Comparison of ENCODE assay signal across 8 cellular contexts in genomic region chr1:31936278-31936965, GRCh38. TPM values are rescaled to one million over a fixed set of nuclear protein-coding genes. Genes with fewer than 3 reads are reported as not detected.
DNase-seq lines count a peak whose midpoint lies in the region; ATAC-seq lines count a peak whose summit lies in the region.

No MANE protein-coding gene starts in this region.

- H3K9me3 Mint-ChIP-seq in activated naive CD4-positive, alpha-beta T cell treated with anti-CD3 and anti-CD28 coated beads, Interleukin-2, amount 10 ng/mL, durations not matched to agents 7 days and 5 days: no peaks in the 10 kb centered on the region
- no peaks in the 10 kb centered on the region for H3K9me3 Mint-ChIP-seq in activated CD8-positive, alpha-beta T cell treated with anti-CD3 and anti-CD28 coated beads, Interleukin-2, amount 10 ng/mL, durations not matched to agents 7 days and 5 days (ENCODE audit: insufficient read depth)
- no peaks in the 10 kb centered on the region for H3K9me3 Mint-ChIP-seq in immature natural killer cell

- CTCF ChIA-PET in activated naive CD4-positive, alpha-beta T cell treated with anti-CD3 and anti-CD28 coated beads, Interleukin-2, amount 10 ng/mL, durations not matched to agents 7 days and 5 days (lab: Charles Lee): interaction anchor here (1.9 to 14.9 kb wide), 2 partner anchors 11 to 22 kb away, joined by 5 to 410 read pairs; no protein-coding TSS in a partner anchor
- CTCF ChIA-PET in activated CD8-positive, alpha-beta T cell treated with anti-CD3 and anti-CD28 coated beads, Interleukin-2, amount 10 ng/mL, durations not matched to agents 7 days and 5 days (lab: Charles Lee): interaction anchor here (0.8 to 4.9 kb wide), 7 partner anchors 8 to 28 kb away, joined by 5 to 62 read pairs (median 21); no protein-coding TSS in a partner anchor

- intact Hi-C loops in posterior vena cava (cut with DNase I): no loop called here

- peaks cover 81% of the 10 kb centered on the region for H3K4me1 Mint-ChIP-seq in activated naive CD4-positive, alpha-beta T cell treated with anti-CD3 and anti-CD28 coated beads, Interleukin-2, amount 10 ng/mL, durations not matched to agents 7 days and 5 days
- H3K4me1 Mint-ChIP-seq in activated CD8-positive, alpha-beta T cell treated with anti-CD3 and anti-CD28 coated beads, Interleukin-2, amount 10 ng/mL, durations not matched to agents 7 days and 5 days (ENCODE audit: low read depth): peaks cover 70% of the 10 kb centered on the region
- peaks cover 89 to 90% of the 10 kb centered on the region in 2 donors for H3K4me1 Mint-ChIP-seq in immature natural killer cell

- POLR2A ChIA-PET in activated CD8-positive, alpha-beta T cell treated with anti-CD3 and anti-CD28 coated beads, Interleukin-2, amount 10 ng/mL, durations not matched to agents 7 days and 5 days (lab: Charles Lee): interaction anchor here (0.8 to 8.8 kb wide), 6 partner anchors 9 to 78 kb away, joined by 3 to 157 read pairs (median 5); partner anchors contain the start of gene KHDRBS1

- H3K27ac Mint-ChIP-seq in activated naive CD4-positive, alpha-beta T cell treated with anti-CD3 and anti-CD28 coated beads, Interleukin-2, amount 10 ng/mL, durations not matched to agents 7 days and 5 days: peak overlapping the region; percentile 95
- peak overlapping the region; percentile 93 for H3K27ac Mint-ChIP-seq in activated CD8-positive, alpha-beta T cell treated with anti-CD3 and anti-CD28 coated beads, Interleukin-2, amount 10 ng/mL, durations not matched to agents 7 days and 5 days
- peak overlapping the region; percentile 82 to 99 (median 96) for H3K27ac Mint-ChIP-seq in immature natural killer cell

- H3K27me3 Mint-ChIP-seq in activated naive CD4-positive, alpha-beta T cell treated with anti-CD3 and anti-CD28 coated beads, Interleukin-2, amount 10 ng/mL, durations not matched to agents 7 days and 5 days: no peaks in the 10 kb centered on the region
- no peaks in the 10 kb centered on the region for H3K27me3 Mint-ChIP-seq in activated CD8-positive, alpha-beta T cell treated with anti-CD3 and anti-CD28 coated beads, Interleukin-2, amount 10 ng/mL, durations not matched to agents 7 days and 5 days (ENCODE audit: low read depth)
- H3K27me3 Mint-ChIP-seq in immature natural killer cell (ENCODE audit: low read depth in 3 of 3): peaks cover 9 to 29% (median 18%) of the 10 kb centered on the region in 3 donors

- H3K4me3 Mint-ChIP-seq in activated naive CD4-positive, alpha-beta T cell treated with anti-CD3 and anti-CD28 coated beads, Interleukin-2, amount 10 ng/mL, durations not matched to agents 7 days and 5 days: peak overlapping the region; percentile 92
- peak overlapping the region; percentile 86 for H3K4me3 Mint-ChIP-seq in activated CD8-positive, alpha-beta T cell treated with anti-CD3 and anti-CD28 coated beads, Interleukin-2, amount 10 ng/mL, durations not matched to agents 7 days and 5 days
- peak overlapping the region; percentile 96 to 100 (median 99) for H3K4me3 Mint-ChIP-seq in immature natural killer cell

- no peak for DNase-seq in activated naive CD4-positive, alpha-beta T cell treated with anti-CD3 and anti-CD28 coated beads, Interleukin-2, amount 10 ng/mL, durations not matched to agents 7 days and 5 days
- no peak for DNase-seq in activated naive CD4-positive, alpha-beta T cell treated with anti-CD3 and anti-CD28 coated beads, Interleukin-2, amount 50 U/mL, for 16 hours
- peak; percentile 25 for DNase-seq in activated CD8-positive, alpha-beta T cell treated with anti-CD3 and anti-CD28 coated beads, Interleukin-2, amount 10 ng/mL, durations not matched to agents 7 days and 5 days
- no peak for DNase-seq in immature natural killer cell
- no peak for DNase-seq in T1000 (lab: John Stamatoyannopoulos, UW)
- DNase-seq in posterior vena cava (ENCODE audit: low spot score): no peak
- no peak for DNase-seq in activated CD4-positive, CD25-positive, alpha-beta regulatory T cell (lab: John Stamatoyannopoulos, UW)

- no peak for ATAC-seq in activated CD8-positive, alpha-beta T cell treated with anti-CD3 and anti-CD28 coated beads, Interleukin-2, amount 10 ng/mL, durations not matched to agents 7 days and 5 days

- peaks cover 30% of the 10 kb centered on the region for H3K36me3 Mint-ChIP-seq in activated naive CD4-positive, alpha-beta T cell treated with anti-CD3 and anti-CD28 coated beads, Interleukin-2, amount 10 ng/mL, durations not matched to agents 7 days and 5 days
- peaks cover 45% of the 10 kb centered on the region for H3K36me3 Mint-ChIP-seq in activated CD8-positive, alpha-beta T cell treated with anti-CD3 and anti-CD28 coated beads, Interleukin-2, amount 10 ng/mL, durations not matched to agents 7 days and 5 days (ENCODE audit: low read depth)
- peaks cover 0 to 4% (median 0%) of the 10 kb centered on the region in 3 donors for H3K36me3 Mint-ChIP-seq in immature natural killer cell

- H3K27ac ChIP-seq in temporal lobe (ENCODE audit: low read depth, low read length): peak overlapping the region; percentile 86

RNA-seq across cellular contexts. Expression of gene PTP4A2, which starts 1.7 kb away (rescaled TPM):
- total RNA-seq in activated CD8-positive, alpha-beta T cell treated with anti-CD3 and anti-CD28 coated beads, Interleukin-2, amount 10 ng/mL, durations not matched to agents 7 days and 5 days: 100 to 1,000 TPM; 409 to 419 TPM
- polyA plus RNA-seq in immature natural killer cell: 100 to 1,000 TPM; 300 to 552 (median 460) TPM
- 233 TPM for total RNA-seq in temporal lobe
- total RNA-seq in posterior vena cava: 100 to 1,000 TPM; 259 to 375 TPM
